2 cellular contexts compared by ENCODE assay signal in genomic region chr16:29631677-29632076, GRCh38. TPM values are rescaled to one million over a fixed set of nuclear protein-coding genes. Genes with fewer than 3 reads are reported as not detected.
"Had no signal": no experiment of that assay in that cellular context is flagged by ENCODE, and none has a peak within 500 bp of the region (broad histone marks: within the 10 kb centered on the region; RNA-seq: fewer than 3 reads in every experiment).

No MANE protein-coding gene starts in this region.

RNA-seq across cellular contexts. Expression of gene SPN, which starts 31.4 kb away (rescaled TPM):
- total RNA-seq: bronchial epithelial cell, chondrocyte had no signal
